In genomic region chr1:183989078-183989577, GRCh38 we compare ENCODE assay signal across 1 cellular context.
TF ChIP-seq lines count a peak whose summit lies in the region.

No MANE protein-coding gene starts in this region.

TF ChIP-seq in K562, 482 proteins besides CTCF, POLR2A, EP300 and RAD21 (continued from another document and continues in another):
- TF ChIP-seq CUX1 (CRISPR knock-in tag; IDR thresholded peaks at IDR 0.05) (no peak), HCFC1 (IDR thresholded peaks at IDR 0.05; ENCODE audit: low read depth, low read length) (0 out of 2 replicates have a peak, but pooled peaks have one; percentile 38), SRSF7 (optimal IDR thresholded peaks at IDR 0.05; ENCODE audit: low read depth, low read length) (no peak), ZNF77 (CRISPR knock-in tag; IDR thresholded peaks at IDR 0.05) (no peak), TSC22D4 (tag; IDR thresholded peaks at IDR 0.05) (no peak), ZNF197 (CRISPR knock-in tag; IDR thresholded peaks at IDR 0.05; ENCODE audit: low read depth) (no peak), ZNF311 (CRISPR knock-in tag; IDR thresholded peaks at IDR 0.05) (peak; percentile 72; the same call in 1 of the 2 replicates), SIN3B (IDR thresholded peaks at IDR 0.05; ENCODE audit: low read depth) (no peak), FOXK2 (conservative IDR thresholded peaks at IDR 0.05 in 1 of 2, IDR thresholded peaks at IDR 0.05 in 1 of 2; ENCODE audit: low read depth in 2 of 2) (0 out of 4 replicates have a peak, but pooled peaks of 1 of the 2 experiments have one; percentile 13), ZNF143 (CRISPR knock-in tag; IDR thresholded peaks at IDR 0.05) (no peak), FOXK1 (CRISPR knock-in tag; IDR thresholded peaks at IDR 0.05; ENCODE audit: borderline replicate concordance) (no peak), IRF2 (CRISPR knock-in tag; IDR thresholded peaks at IDR 0.05) (no peak), ATF6 (CRISPR knock-in tag; IDR thresholded peaks at IDR 0.05) (0 out of 2 replicates have a peak, but pooled peaks have one; percentile 12), ZNF431 (CRISPR knock-in tag; IDR thresholded peaks at IDR 0.05) (0 out of 2 replicates have a peak, but pooled peaks have one; percentile 16), NR2F6 (CRISPR knock-in tag; IDR thresholded peaks at IDR 0.05) (no peak), ZKSCAN8 (CRISPR knock-in tag; IDR thresholded peaks at IDR 0.05) (no peak), ARID3A (IDR thresholded peaks at IDR 0.05; ENCODE audit: borderline replicate concordance, low read depth, low read length) (peak; percentile 56; the same call in 1 of the 2 replicates), ZFP91 (CRISPR knock-in tag; IDR thresholded peaks at IDR 0.05) (0 out of 2 replicates have a peak, but pooled peaks have one; percentile 27), ZC3H8 (IDR thresholded peaks at IDR 0.05) (no peak), CREBBP (IDR thresholded peaks at IDR 0.05; ENCODE audit: low read depth, low read length) (no peak), CTBP1 (IDR thresholded peaks at IDR 0.05; ENCODE audit: borderline replicate concordance) (peak; percentile 97), ZBTB1 (CRISPR knock-in tag; IDR thresholded peaks at IDR 0.05; ENCODE audit: borderline replicate concordance, low read depth) (no peak), THRA (IDR thresholded peaks at IDR 0.05) (no peak), RBFOX2 (IDR thresholded peaks at IDR 0.05; ENCODE audit: low read depth, low read length) (peak; percentile 25; the same call in 1 of the 2 replicates), ZKSCAN1 (IDR thresholded peaks at IDR 0.05; ENCODE audit: low read depth, low read length) (peak; percentile 49; the same call in 1 of the 2 replicates), MECOM (CRISPR knock-in tag; IDR thresholded peaks at IDR 0.05) (peak; percentile 93), MTA2 (IDR thresholded peaks at IDR 0.05; ENCODE audit: low read depth) (no peak), CC2D1A (IDR thresholded peaks at IDR 0.05) (no peak), ERF (CRISPR knock-in tag; IDR thresholded peaks at IDR 0.05) (peak; percentile 91), DPF2 (IDR thresholded peaks at IDR 0.05) (peak; percentile 83; the same call in 1 of the 2 replicates), ZFP30 (CRISPR knock-in tag; IDR thresholded peaks at IDR 0.05; ENCODE audit: borderline replicate concordance) (no peak), HBP1 (CRISPR knock-in tag; IDR thresholded peaks at IDR 0.05) (peak; percentile 71; the same call in 1 of the 2 replicates), RBM14 (IDR thresholded peaks at IDR 0.05; ENCODE audit: borderline replicate concordance, insufficient read depth, low read depth, low read length) (no peak), ZNF280B (CRISPR knock-in tag; IDR thresholded peaks at IDR 0.05) (no peak), THRB (CRISPR knock-in tag; conservative IDR thresholded peaks at IDR 0.05) (0 out of 2 replicates have a peak, but pooled peaks have one; percentile 43), ZNF184 (CRISPR knock-in tag; IDR thresholded peaks at IDR 0.05) (no peak), NFIC (IDR thresholded peaks at IDR 0.05) (no peak), ZNF274 (IDR thresholded peaks at IDR 0.05; ENCODE audit: borderline replicate concordance, low read depth, low read length) (no peak), DDX20 (tag; IDR thresholded peaks at IDR 0.05; ENCODE audit: low read depth) (no peak), CBFA2T2 (conservative IDR thresholded peaks at IDR 0.05) (no peak), NRF1 (conservative IDR thresholded peaks at IDR 0.05 in 1 of 2, IDR thresholded peaks at IDR 0.05 in 1 of 2) (peak; percentile 57 to 74), ZNF740 (CRISPR knock-in tag; IDR thresholded peaks at IDR 0.05) (peak; percentile 22; the same call in 1 of the 2 replicates), ZNF740 (tag; IDR thresholded peaks at IDR 0.05) (no peak), TARDBP (IDR thresholded peaks at IDR 0.05) (0 out of 2 replicates have a peak, but pooled peaks have one; percentile 22), THAP12 (CRISPR knock-in tag; IDR thresholded peaks at IDR 0.05) (no peak)
